ENCODE assay signal across 2 cellular contexts in the genomic region with DNA sequence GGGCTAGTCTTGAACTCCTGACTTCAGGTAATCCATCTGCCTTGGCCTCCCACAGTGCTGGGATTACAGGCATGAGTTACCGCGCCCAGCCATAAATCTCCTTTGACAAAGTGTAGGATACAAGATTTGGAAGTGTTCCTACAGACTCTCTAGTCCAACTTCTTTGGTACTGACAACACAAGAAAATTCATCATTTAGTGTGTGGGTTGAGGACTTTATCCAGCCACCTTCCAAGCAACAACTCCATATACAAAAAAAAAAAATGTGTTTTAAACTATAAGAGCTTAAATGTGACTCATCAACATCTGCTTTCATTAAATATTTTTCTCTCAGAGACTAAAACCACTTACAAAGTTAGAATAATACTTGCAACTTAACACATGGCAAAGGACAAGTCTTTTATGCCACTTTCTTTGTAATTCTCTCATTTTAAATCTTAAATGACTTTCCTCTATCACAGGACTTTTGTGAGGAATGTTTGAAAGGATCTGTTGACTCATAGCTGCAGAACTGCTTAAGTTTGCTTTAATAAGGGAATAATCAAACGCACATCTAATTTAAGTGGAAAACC.
TF ChIP-seq lines count a peak whose summit lies in the region.

No MANE protein-coding gene starts in this region.

TF ChIP-seq in IMR-90, 13 proteins besides CTCF, POLR2A, EP300 and RAD21:
- TF ChIP-seq, protein P1, sequence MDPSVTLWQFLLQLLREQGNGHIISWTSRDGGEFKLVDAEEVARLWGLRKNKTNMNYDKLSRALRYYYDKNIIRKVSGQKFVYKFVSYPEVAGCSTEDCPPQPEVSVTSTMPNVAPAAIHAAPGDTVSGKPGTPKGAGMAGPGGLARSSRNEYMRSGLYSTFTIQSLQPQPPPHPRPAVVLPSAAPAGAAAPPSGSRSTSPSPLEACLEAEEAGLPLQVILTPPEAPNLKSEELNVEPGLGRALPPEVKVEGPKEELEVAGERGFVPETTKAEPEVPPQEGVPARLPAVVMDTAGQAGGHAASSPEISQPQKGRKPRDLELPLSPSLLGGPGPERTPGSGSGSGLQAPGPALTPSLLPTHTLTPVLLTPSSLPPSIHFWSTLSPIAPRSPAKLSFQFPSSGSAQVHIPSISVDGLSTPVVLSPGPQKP (IDR thresholded peaks at IDR 0.05; ENCODE audit: borderline replicate concordance, low read depth, low read length), result no peak
- TF ChIP-seq FOS (IDR thresholded peaks at IDR 0.05; ENCODE audit: low read depth, low read length), result peak; percentile 58; the same call in 1 of the 2 replicates
TF ChIP-seq in IMR-90: peak in this region for 1.

TF ChIP-seq in liver, 16 proteins besides CTCF, POLR2A, EP300 and RAD21 (continued from another document):
- TF ChIP-seq, protein P2, sequence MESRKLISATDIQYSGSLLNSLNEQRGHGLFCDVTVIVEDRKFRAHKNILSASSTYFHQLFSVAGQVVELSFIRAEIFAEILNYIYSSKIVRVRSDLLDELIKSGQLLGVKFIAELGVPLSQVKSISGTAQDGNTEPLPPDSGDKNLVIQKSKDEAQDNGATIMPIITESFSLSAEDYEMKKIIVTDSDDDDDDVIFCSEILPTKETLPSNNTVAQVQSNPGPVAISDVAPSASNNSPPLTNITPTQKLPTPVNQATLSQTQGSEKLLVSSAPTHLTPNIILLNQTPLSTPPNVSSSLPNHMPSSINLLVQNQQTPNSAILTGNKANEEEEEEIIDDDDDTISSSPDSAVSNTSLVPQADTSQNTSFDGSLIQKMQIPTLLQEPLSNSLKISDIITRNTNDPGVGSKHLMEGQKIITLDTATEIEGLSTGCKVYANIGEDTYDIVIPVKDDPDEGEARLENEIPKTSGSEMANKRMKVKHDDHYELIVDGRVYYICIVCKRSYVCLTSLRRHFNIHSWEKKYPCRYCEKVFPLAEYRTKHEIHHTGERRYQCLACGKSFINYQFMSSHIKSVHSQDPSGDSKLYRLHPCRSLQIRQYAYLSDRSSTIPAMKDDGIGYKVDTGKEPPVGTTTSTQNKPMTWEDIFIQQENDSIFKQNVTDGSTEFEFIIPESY (IDR thresholded peaks at IDR 0.05), result no peak
- TF ChIP-seq TAF1 (conservative IDR thresholded peaks at IDR 0.05) (no peak), GABPA (IDR thresholded peaks at IDR 0.05 in 1 of 2, conservative IDR thresholded peaks at IDR 0.05 in 1 of 2) (no peak), HNF4G (IDR thresholded peaks at IDR 0.05) (no peak), YY1 (IDR thresholded peaks at IDR 0.05) (no peak), JUND (IDR thresholded peaks at IDR 0.05) (no peak)
- TF ChIP-seq, protein P3, sequence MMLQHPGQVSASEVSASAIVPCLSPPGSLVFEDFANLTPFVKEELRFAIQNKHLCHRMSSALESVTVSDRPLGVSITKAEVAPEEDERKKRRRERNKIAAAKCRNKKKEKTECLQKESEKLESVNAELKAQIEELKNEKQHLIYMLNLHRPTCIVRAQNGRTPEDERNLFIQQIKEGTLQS (IDR thresholded peaks at IDR 0.05), result no peak
- TF ChIP-seq, protein P4, sequence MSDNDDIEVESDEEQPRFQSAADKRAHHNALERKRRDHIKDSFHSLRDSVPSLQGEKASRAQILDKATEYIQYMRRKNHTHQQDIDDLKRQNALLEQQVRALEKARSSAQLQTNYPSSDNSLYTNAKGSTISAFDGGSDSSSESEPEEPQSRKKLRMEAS (IDR thresholded peaks at IDR 0.05), result no peak
- TF ChIP-seq, protein P5, sequence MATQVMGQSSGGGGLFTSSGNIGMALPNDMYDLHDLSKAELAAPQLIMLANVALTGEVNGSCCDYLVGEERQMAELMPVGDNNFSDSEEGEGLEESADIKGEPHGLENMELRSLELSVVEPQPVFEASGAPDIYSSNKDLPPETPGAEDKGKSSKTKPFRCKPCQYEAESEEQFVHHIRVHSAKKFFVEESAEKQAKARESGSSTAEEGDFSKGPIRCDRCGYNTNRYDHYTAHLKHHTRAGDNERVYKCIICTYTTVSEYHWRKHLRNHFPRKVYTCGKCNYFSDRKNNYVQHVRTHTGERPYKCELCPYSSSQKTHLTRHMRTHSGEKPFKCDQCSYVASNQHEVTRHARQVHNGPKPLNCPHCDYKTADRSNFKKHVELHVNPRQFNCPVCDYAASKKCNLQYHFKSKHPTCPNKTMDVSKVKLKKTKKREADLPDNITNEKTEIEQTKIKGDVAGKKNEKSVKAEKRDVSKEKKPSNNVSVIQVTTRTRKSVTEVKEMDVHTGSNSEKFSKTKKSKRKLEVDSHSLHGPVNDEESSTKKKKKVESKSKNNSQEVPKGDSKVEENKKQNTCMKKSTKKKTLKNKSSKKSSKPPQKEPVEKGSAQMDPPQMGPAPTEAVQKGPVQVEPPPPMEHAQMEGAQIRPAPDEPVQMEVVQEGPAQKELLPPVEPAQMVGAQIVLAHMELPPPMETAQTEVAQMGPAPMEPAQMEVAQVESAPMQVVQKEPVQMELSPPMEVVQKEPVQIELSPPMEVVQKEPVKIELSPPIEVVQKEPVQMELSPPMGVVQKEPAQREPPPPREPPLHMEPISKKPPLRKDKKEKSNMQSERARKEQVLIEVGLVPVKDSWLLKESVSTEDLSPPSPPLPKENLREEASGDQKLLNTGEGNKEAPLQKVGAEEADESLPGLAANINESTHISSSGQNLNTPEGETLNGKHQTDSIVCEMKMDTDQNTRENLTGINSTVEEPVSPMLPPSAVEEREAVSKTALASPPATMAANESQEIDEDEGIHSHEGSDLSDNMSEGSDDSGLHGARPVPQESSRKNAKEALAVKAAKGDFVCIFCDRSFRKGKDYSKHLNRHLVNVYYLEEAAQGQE (IDR thresholded peaks at IDR 0.05), result no peak
